ENCODE assay signal across 20 cellular contexts in genomic region chr16:57110937-57111336, GRCh38. TPM values are rescaled to one million over a fixed set of nuclear protein-coding genes. Genes with fewer than 3 reads are reported as not detected.
A peak's percentile ranks its signal among the peaks of the same experiment; 100 is the strongest.
DNase-seq lines count a peak whose midpoint lies in the region; FAIRE-seq and TF ChIP-seq lines count a peak whose summit lies in the region.
"Had no signal": no experiment of that assay in that cellular context is flagged by ENCODE, and none has a peak within 500 bp of the region (broad histone marks: within the 10 kb centered on the region; RNA-seq: fewer than 3 reads in every experiment).

No MANE protein-coding gene starts in this region.

- no peaks in the 10 kb centered on the region for H3K9me3 ChIP-seq in NT2/D1 (ENCODE audit: insufficient read depth, low read length)
- H3K9me3 ChIP-seq in H1 (ENCODE audit: insufficient read depth in 2 of 2, low read depth in 1 of 2, low read length in 1 of 2), result no peaks in the 10 kb centered on the region
- H3K9me3 ChIP-seq in neuronal stem cell (replicated peaks in 1 of 2; ENCODE audit: control insufficient read depth in 2 of 2, insufficient read depth in 1 of 2, low read depth in 1 of 2, low read length in 2 of 2), result no peaks in the 10 kb centered on the region
- H3K9me3 ChIP-seq in Karpas-422 (ENCODE audit: low read length), result no peaks in the 10 kb centered on the region
- H3K9me3 ChIP-seq: BLaER1, HAP-1 had no signal

- no peaks in the 10 kb centered on the region for H3K9me2 ChIP-seq in Karpas-422 (replicated peaks; ENCODE audit: insufficient read depth, low read length)

- no peak overlapping the region for H2BK20ac ChIP-seq in H1 (ENCODE audit: low read length)

- no peak overlapping the region for H3K56ac ChIP-seq in H1 (replicated peaks; ENCODE audit: insufficient read length, low read depth, low read length)

- H3K14ac ChIP-seq in H1 (ENCODE audit: insufficient read length) (no peak overlapping the region), neuronal stem cell (ENCODE audit: low read length) (no peak overlapping the region)

- no peak overlapping the region for H2AFZ ChIP-seq in H1 (ENCODE audit: low read length)
- H2AFZ ChIP-seq in neuronal stem cell (ENCODE audit: low read length), result no peak overlapping the region
- no peak overlapping the region for H2AFZ ChIP-seq in Karpas-422 (ENCODE audit: low read length)
- H2AFZ ChIP-seq: GM23338 had no signal

- H3K23me2 ChIP-seq in H1 (ENCODE audit: low read depth, low read length), result no peaks in the 10 kb centered on the region

- H3K9ac ChIP-seq in NT2/D1 (ENCODE audit: insufficient read length, low read depth) (peak overlapping the region; percentile 53), H1 (replicated peaks in 1 of 4; ENCODE audit: extremely low read depth in 1 of 4, low read depth in 3 of 4, low read length in 3 of 4) (no peak overlapping the region), neuronal stem cell (ENCODE audit: low read depth, low read length, poor library complexity) (no peak overlapping the region), Karpas-422 (ENCODE audit: low read length) (no peak overlapping the region)

- POLR2A ChIA-PET in H1 (lab: Charles Lee; ENCODE audit: partially characterized antibody), result interaction anchor here (1.5 kb wide), 1 partner anchor 10 kb away, joined by 3 read pairs; no protein-coding TSS in a partner anchor

- no peak overlapping the region for H4K8ac ChIP-seq in H1 (ENCODE audit: extremely low read depth, insufficient read depth, low read length)
- no peak overlapping the region for H4K8ac ChIP-seq in neuronal stem cell (ENCODE audit: low read depth, low read length)

- H3K27ac ChIP-seq in H1 (ENCODE audit: low read depth, low read length) (no peak overlapping the region), neuronal stem cell (replicated peaks; ENCODE audit: low read length) (no peak overlapping the region), Karpas-422 (ENCODE audit: low read length) (no peak overlapping the region)
- H3K27ac ChIP-seq: 22Rv1, BLaER1 had no signal

- H3K79me2 ChIP-seq in H1 (ENCODE audit: control insufficient read depth in 1 of 2, insufficient read depth in 2 of 2, low read length in 2 of 2) (no peaks in the 10 kb centered on the region), Karpas-422 (ENCODE audit: low read length) (no peaks in the 10 kb centered on the region)

- no peaks in the 10 kb centered on the region for H4K20me1 ChIP-seq in H1 (replicated peaks in 1 of 2; ENCODE audit: control insufficient read depth in 1 of 2, insufficient read depth in 2 of 2, low read length in 2 of 2)
- 0 out of 2 replicates have a peak, but pooled peaks cover 4% of the 10 kb centered on the region for H4K20me1 ChIP-seq in Karpas-422 (ENCODE audit: insufficient read depth, low read depth, low read length)

- TF ChIP-seq CTCF in H1 (IDR thresholded peaks at IDR 0.05; ENCODE audit: control extremely low read depth in 1 of 3, insufficient read depth in 1 of 3, low read depth in 1 of 3, low read length in 3 of 3), result no peak

- H3K18ac ChIP-seq in H1 (ENCODE audit: extremely low read depth, low read length), result no peak overlapping the region
- H3K18ac ChIP-seq in neuronal stem cell (ENCODE audit: low read length), result no peak overlapping the region

- no peak overlapping the region for H3K4me2 ChIP-seq in H1 (ENCODE audit: insufficient read depth in 1 of 2, low read depth in 2 of 2, low read length in 2 of 2)
- H3K4me2 ChIP-seq in neuronal stem cell (ENCODE audit: insufficient read depth, low read length, poor library complexity, severe bottlenecking), result no peak overlapping the region
- H3K4me2 ChIP-seq in Karpas-422 (ENCODE audit: low read depth, low read length, poor library complexity, severe bottlenecking), result no peak overlapping the region
- H3K4me2 ChIP-seq: GM23338 had no signal

- no peaks in the 10 kb centered on the region; the same call in 1 of the 2 replicates for H3K79me1 ChIP-seq in H1 (ENCODE audit: low read depth, low read length)
- H3K79me1 ChIP-seq in neuronal stem cell (ENCODE audit: low read depth, low read length), result no peaks in the 10 kb centered on the region

- H3K36me3 ChIP-seq in NT2/D1 (ENCODE audit: insufficient read depth, insufficient read length, low read length) (peaks cover 31% of the 10 kb centered on the region), H1 (ENCODE audit: control insufficient read depth in 2 of 4, insufficient read depth in 4 of 4, low read length in 3 of 4) (no peaks in the 10 kb centered on the region), neuronal stem cell (replicated peaks in 1 of 2; ENCODE audit: control insufficient read depth in 2 of 2, insufficient read depth in 2 of 2, low read length in 2 of 2) (peaks cover 0 to 20% of the 10 kb centered on the region in 2 donors), Karpas-422 (ENCODE audit: insufficient read depth, low read length) (no peaks in the 10 kb centered on the region)
- H3K36me3 ChIP-seq: HAP-1 had no signal

- H2AK5ac ChIP-seq in H1 (ENCODE audit: low read depth, low read length) (no peak overlapping the region), neuronal stem cell (ENCODE audit: low read depth, low read length) (no peak overlapping the region)

- no peak overlapping the region for H2BK15ac ChIP-seq in H1 (ENCODE audit: low read length)
- no peak overlapping the region for H2BK15ac ChIP-seq in neuronal stem cell (ENCODE audit: low read length)

- FAIRE-seq in H1 (lab: Jason Lieb, UNC), result no peak
- FAIRE-seq: A204.1, D721Med, GM12891, GM18507, H54 had no signal

- H3K23ac ChIP-seq in H1 (ENCODE audit: insufficient read length) (no peak overlapping the region), neuronal stem cell (ENCODE audit: low read depth, low read length, poor library complexity) (peak overlapping the region; percentile 28)

- 0 out of 2 replicates have a peak overlapping the region, but pooled peaks have one; percentile 9 for H2BK12ac ChIP-seq in H1 (ENCODE audit: low read depth, low read length)
- no peak overlapping the region for H2BK12ac ChIP-seq in neuronal stem cell (ENCODE audit: low read length)

- no peak for TF ChIP-seq EP300 in H1 (IDR thresholded peaks at IDR 0.05; ENCODE audit: borderline replicate concordance in 1 of 2, low read depth in 2 of 2, low read length in 2 of 2)

- no peak overlapping the region for H4K91ac ChIP-seq in H1 (replicated peaks; ENCODE audit: insufficient read length, low read length)
- no peak overlapping the region for H4K91ac ChIP-seq in neuronal stem cell (ENCODE audit: low read depth, low read length, poor library complexity)

- DNase-seq in NT2/D1 (ENCODE audit: low read depth, low spot score), result no peak
- no peak for DNase-seq in H1 (ENCODE audit: low read depth in 1 of 2, low spot score in 2 of 2)
- no peak for DNase-seq in neuronal stem cell (ENCODE audit: low spot score)
- DNase-seq in Karpas-422, result no peak
- no peak for DNase-seq in T1000 (lab: John Stamatoyannopoulos, UW)
- DNase-seq in C1 segment of cervical spinal cord (lab: John Stamatoyannopoulos, UW), result no peak
- DNase-seq: CD4-positive, alpha-beta T cell; CD8-positive, alpha-beta memory T cell; DMS 273 treated with DMSO at 0.1 percent for 48 hours; DMS79; HFFc6 had no signal

- WGBS in H1 (ENCODE audit: extremely low coverage in 1 of 2, insufficient coverage in 1 of 2, insufficient read length in 1 of 2, insufficient replicate concordance in 2 of 2, low coverage in 1 of 2, low lambda C conversion rate in 2 of 2, missing lambda C conversion rate in 1 of 2), 2 experiments, result 85% methylated on average over 4 of the region's 4 CpGs; no CpG with 5 or more reads in 1 of the 2 experiments
- no CpG with 5 or more reads among the region's 4 CpGs for WGBS in neuronal stem cell (ENCODE audit: extremely low coverage in 2 of 2, insufficient read length in 2 of 2, insufficient replicate concordance in 1 of 2), 2 donors

- H2BK120ac ChIP-seq in H1 (replicated peaks; ENCODE audit: low read depth, low read length) (no peak overlapping the region), neuronal stem cell (ENCODE audit: low read depth, low read length) (no peak overlapping the region)

- H3K4ac ChIP-seq in H1 (replicated peaks; ENCODE audit: insufficient read length, low read depth, low read length) (no peak overlapping the region), neuronal stem cell (ENCODE audit: low read length) (no peak overlapping the region)

- no peak for TF ChIP-seq RAD21 in H1 (IDR thresholded peaks at IDR 0.05 in 1 of 2, conservative IDR thresholded peaks at IDR 0.05 in 1 of 2; ENCODE audit: low read depth in 2 of 2, low read length in 2 of 2)

- H2BK5ac ChIP-seq in H1 (ENCODE audit: low read depth, low read length) (no peak overlapping the region), neuronal stem cell (ENCODE audit: low read length) (no peak overlapping the region)

- H3K27me3 ChIP-seq in NT2/D1 (ENCODE audit: insufficient read depth, insufficient read length) (no peaks in the 10 kb centered on the region), H1 (replicated peaks in 1 of 4; ENCODE audit: control insufficient read depth in 3 of 4, extremely low read depth in 1 of 4, insufficient read depth in 3 of 4, low read length in 3 of 4) (no peaks in the 10 kb centered on the region), neuronal stem cell (ENCODE audit: control insufficient read depth in 3 of 3, insufficient read depth in 3 of 3, low read depth in 1 of 3, low read length in 3 of 3) (no peaks in the 10 kb centered on the region), Karpas-422 (ENCODE audit: low read length) (no peaks in the 10 kb centered on the region)
- H3K27me3 ChIP-seq: BLaER1 had no signal

- H4K5ac ChIP-seq in H1 (ENCODE audit: insufficient read length, low read depth, low read length), result no peak overlapping the region

- CTCF ChIA-PET in H1 (lab: Charles Lee; ENCODE audit: partially characterized antibody), result interaction anchor here (1.6 kb wide), 1 partner anchor 27 kb away, joined by 4 read pairs; no protein-coding TSS in a partner anchor

- no peak for TF ChIP-seq POLR2A in H1 (IDR thresholded peaks at IDR 0.05; ENCODE audit: control extremely low read depth in 1 of 2, low read depth in 2 of 2, low read length in 2 of 2)

- peaks cover 35% of the 10 kb centered on the region for H3K4me1 ChIP-seq in NT2/D1 (ENCODE audit: insufficient read depth, insufficient read length)
- peaks cover 0 to 17% (median 4%) of the 10 kb centered on the region in 4 experiments; a peak in 6 of 7 replicates for H3K4me1 ChIP-seq in H1 (replicated peaks in 1 of 4; ENCODE audit: control insufficient read depth in 3 of 4, insufficient read depth in 4 of 4, low read length in 3 of 4)
- H3K4me1 ChIP-seq in neuronal stem cell (ENCODE audit: control insufficient read depth in 2 of 2, insufficient read depth in 1 of 2, low read depth in 1 of 2, low read length in 2 of 2), result peaks cover 18 to 23% of the 10 kb centered on the region in 2 donors
- peaks cover 14% of the 10 kb centered on the region for H3K4me1 ChIP-seq in Karpas-422 (ENCODE audit: low read length)
- H3K4me1 ChIP-seq: HAP-1 had no signal

- H3K4me3 ChIP-seq in NT2/D1 (ENCODE audit: insufficient read length, low read depth), result no peak overlapping the region
- no peak overlapping the region for H3K4me3 ChIP-seq in H1 (ENCODE audit: extremely low read depth in 1 of 4, insufficient read depth in 2 of 4, low read depth in 3 of 4, low read length in 4 of 4)
- no peak overlapping the region for H3K4me3 ChIP-seq in neuronal stem cell (ENCODE audit: low read length in 2 of 2)
- H3K4me3 ChIP-seq in Karpas-422 (ENCODE audit: low read length), result no peak overlapping the region
- H3K4me3 ChIP-seq: BLaER1, GM23338, HAP-1 had no signal

RNA-seq across cellular contexts. Expression of gene CPNE2, which starts 18.6 kb away (rescaled TPM):
- total RNA-seq in H1 (2021; fragmentation: NEBNext Ultra II Directional; extraction: Animal tissue kit (Norgen Biotek cat#: 25700)), result 10.6 and 11.6 TPM in 2 replicates
- 38.0 and 39.5 TPM in 2 replicates for polyA plus RNA-seq in H1 (2011; rRNA removed)
- 23.2 TPM for polyA plus RNA-seq in H1 (2011; cell fraction: cytosol; rRNA removed)
- polyA plus RNA-seq in H1 (2011; cell fraction: nucleus; rRNA removed), result 22.3 TPM
- polyA plus RNA-seq in H1 (2012, experiment 1 of 2), result 11.1 to 18.8 TPM (median 16.3 TPM) in 4 replicates
- 20.5 TPM for polyA plus RNA-seq in H1 (2012, experiment 2 of 2)
- polyA plus RNA-seq in H1 (2013, experiment 1 of 2), result 26.2 TPM
- polyA plus RNA-seq in H1 (2013, experiment 2 of 2), result 24.6 TPM
- 16.1 and 18.7 TPM in 2 replicates for polyA minus RNA-seq in H1 (2011; rRNA and poly(A)+ RNA removed)
- 11.2 TPM for polyA minus RNA-seq in H1 (2011; cell fraction: cytosol; rRNA and poly(A)+ RNA removed)
- 9.8 TPM for polyA minus RNA-seq in H1 (2011; cell fraction: nucleus; rRNA and poly(A)+ RNA removed)
- polyA plus RNA-seq in neuronal stem cell (2013, experiment 1 of 2), result 60.5 TPM
- polyA plus RNA-seq in neuronal stem cell (2013, experiment 2 of 2), result 61.7 TPM
- 4.6 and 5.1 TPM in 2 replicates for total RNA-seq in Karpas-422 (2014; rRNA removed; shearing (Covaris generic); ENCODE audit: low replicate concordance)
